ENCODE assay signal across 13 cellular contexts in genomic region chr18:13452448-13452811, GRCh38.
DNase-seq lines count a peak whose midpoint lies in the region; ATAC-seq lines count a peak whose summit lies in the region.
"Had no signal": no experiment of that assay in that cellular context is flagged by ENCODE, and none has a peak within 500 bp of the region (broad histone marks: within the 10 kb centered on the region; RNA-seq: fewer than 3 reads in every experiment).

No MANE protein-coding gene starts in this region.

- intact Hi-C loops in cardiac septum (cut with DNase I) = loop anchor here (5.0 kb wide), 2 partner anchors 50 to 230 kb away; no protein-coding TSS in a partner anchor

- no peaks in the 10 kb centered on the region for H3K36me3 ChIP-seq in GM23248 (ENCODE audit: low read depth)
- no peaks in the 10 kb centered on the region for H3K36me3 ChIP-seq in adipocyte (ENCODE audit: control insufficient read depth, insufficient read depth, low read length, severe bottlenecking)
- H3K36me3 ChIP-seq: breast epithelium had no signal

- H4K20me1 ChIP-seq in GM23248 (ENCODE audit: insufficient read depth) = no peaks in the 10 kb centered on the region

- peaks cover 29% of the 10 kb centered on the region for H3K4me1 Mint-ChIP-seq in stimulated activated effector memory CD8-positive, alpha-beta T cell treated with anti-CD3 and anti-CD28 coated beads, Interleukin-12 subunit alpha, Interleukin-12 subunit beta, amount 100 ng/mL, for 72 hours

- 3 to 5% methylated on average over 8 of the region's 8 CpGs for WGBS in GM23248 (ENCODE audit: low coverage in 1 of 2, low lambda C conversion rate in 2 of 2, missing lambda C conversion rate in 2 of 2), 2 experiments

- peak; percentile 88 for DNase-seq in GM23248
- DNase-seq in adipocyte (ENCODE audit: low read depth) = peak; percentile 78
- DNase-seq in cardiac septum (ENCODE audit: low spot score) = peak; percentile 69
- DNase-seq in smooth muscle cell of the brain vasculature (ENCODE audit: low read depth, low spot score) = peak; percentile 68
- no peak for DNase-seq in HCEC 1CT
- no peak for DNase-seq in stimulated activated effector memory CD8-positive, alpha-beta T cell treated with anti-CD3 and anti-CD28 coated beads, Interleukin-12 subunit alpha, Interleukin-12 subunit beta, amount 100 ng/mL, for 72 hours (ENCODE audit: low spot score in 2 of 2)
- no peak for DNase-seq in medulla oblongata (ENCODE audit: extremely low spot score)
- DNase-seq in NCI-H446 (lab: John Stamatoyannopoulos, UW) = no peak
- DNase-seq: immature natural killer cell; NK-92 treated with Interleukin-12 subunit alpha and Interleukin-12 subunit beta, amount 100 ng/mL, for 24 hours had no signal

- H3K27ac Mint-ChIP-seq in stimulated activated effector memory CD8-positive, alpha-beta T cell treated with anti-CD3 and anti-CD28 coated beads, Interleukin-12 subunit alpha, Interleukin-12 subunit beta, amount 100 ng/mL, for 72 hours = no peak overlapping the region
- H3K27ac Mint-ChIP-seq: type B pancreatic cell had no signal

- H3K9me2 ChIP-seq in GM23248 (ENCODE audit: insufficient read depth) = no peaks in the 10 kb centered on the region

- H3K4me3 ChIP-seq in GM23248 (no peak overlapping the region), adipocyte (ENCODE audit: low read length) (no peak overlapping the region)
- H3K4me3 ChIP-seq: breast epithelium had no signal

- H3K27ac ChIP-seq in GM23248 = no peak overlapping the region
- H3K27ac ChIP-seq: breast epithelium, KMS-11 had no signal

- no peaks in the 10 kb centered on the region for H3K9me3 Mint-ChIP-seq in stimulated activated effector memory CD8-positive, alpha-beta T cell treated with anti-CD3 and anti-CD28 coated beads, Interleukin-12 subunit alpha, Interleukin-12 subunit beta, amount 100 ng/mL, for 72 hours
- H3K9me3 Mint-ChIP-seq: immature natural killer cell, type B pancreatic cell had no signal

- H3K36me3 Mint-ChIP-seq in stimulated activated effector memory CD8-positive, alpha-beta T cell treated with anti-CD3 and anti-CD28 coated beads, Interleukin-12 subunit alpha, Interleukin-12 subunit beta, amount 100 ng/mL, for 72 hours = no peaks in the 10 kb centered on the region
- H3K36me3 Mint-ChIP-seq: immature natural killer cell, type B pancreatic cell had no signal

- no peak for ATAC-seq in stimulated activated effector memory CD8-positive, alpha-beta T cell treated with anti-CD3 and anti-CD28 coated beads, Interleukin-12 subunit alpha, Interleukin-12 subunit beta, amount 100 ng/mL, for 72 hours

- H3K4me3 Mint-ChIP-seq in stimulated activated effector memory CD8-positive, alpha-beta T cell treated with anti-CD3 and anti-CD28 coated beads, Interleukin-12 subunit alpha, Interleukin-12 subunit beta, amount 100 ng/mL, for 72 hours = no peak overlapping the region
- H3K4me3 Mint-ChIP-seq: immature natural killer cell, type B pancreatic cell had no signal

- peaks cover 6% of the 10 kb centered on the region for H3K4me1 ChIP-seq in GM23248 (ENCODE audit: insufficient read depth)
- H3K4me1 ChIP-seq in adipocyte (ENCODE audit: control insufficient read depth, insufficient read depth, low read length) = peaks cover 11% of the 10 kb centered on the region
- H3K4me1 ChIP-seq: breast epithelium had no signal

- H3K9me3 ChIP-seq in GM23248 (ENCODE audit: low read depth) (no peaks in the 10 kb centered on the region), adipocyte (ENCODE audit: control insufficient read depth, low read length) (no peaks in the 10 kb centered on the region)
- H3K9me3 ChIP-seq: breast epithelium had no signal

- H3K9ac ChIP-seq in GM23248 = no peak overlapping the region
- H3K9ac ChIP-seq in adipocyte (ENCODE audit: low read length) = no peak overlapping the region
- H3K9ac ChIP-seq: KMS-11 had no signal

- no peaks in the 10 kb centered on the region for H3K27me3 ChIP-seq in GM23248 (replicated peaks; ENCODE audit: insufficient read depth)
- peaks cover 3% of the 10 kb centered on the region for H3K27me3 ChIP-seq in adipocyte (replicated peaks; ENCODE audit: control insufficient read depth, insufficient read depth, low read length)
- H3K27me3 ChIP-seq: breast epithelium had no signal

- in situ Hi-C loops in GM23248 (cut with MboI) = no loop called here

- H3K79me2 ChIP-seq in GM23248 (ENCODE audit: insufficient read depth) = no peaks in the 10 kb centered on the region

- no peaks in the 10 kb centered on the region for H3F3A ChIP-seq in GM23248 (ENCODE audit: insufficient read depth)

- H2AFZ ChIP-seq in GM23248 = 0 out of 2 replicates have a peak overlapping the region, but pooled peaks have one; percentile 34

- H3K4me2 ChIP-seq in GM23248 (ENCODE audit: unreplicated experiment) = no peak overlapping the region
- H3K4me2 ChIP-seq: KMS-11 had no signal

Comparison
In these comparisons a context has a peak if more than half of its experiments do, and no peak if none do; other contexts are left out.
1. DNase-seq: peak in GM23248 (single experiment), adipocyte (single experiment), cardiac septum (single experiment) and smooth muscle cell of the brain vasculature (single experiment); none in HCEC 1CT (single experiment), stimulated activated effector memory CD8-positive, alpha-beta T cell treated with anti-CD3 and anti-CD28 coated beads, Interleukin-12 subunit alpha, Interleukin-12 subunit beta, amount 100 ng/mL, for 72 hours (0 of 2), medulla oblongata (single experiment) and NCI-H446 (0 of 2).